ENCODE assay signal across 16 cellular contexts in the genomic region with DNA sequence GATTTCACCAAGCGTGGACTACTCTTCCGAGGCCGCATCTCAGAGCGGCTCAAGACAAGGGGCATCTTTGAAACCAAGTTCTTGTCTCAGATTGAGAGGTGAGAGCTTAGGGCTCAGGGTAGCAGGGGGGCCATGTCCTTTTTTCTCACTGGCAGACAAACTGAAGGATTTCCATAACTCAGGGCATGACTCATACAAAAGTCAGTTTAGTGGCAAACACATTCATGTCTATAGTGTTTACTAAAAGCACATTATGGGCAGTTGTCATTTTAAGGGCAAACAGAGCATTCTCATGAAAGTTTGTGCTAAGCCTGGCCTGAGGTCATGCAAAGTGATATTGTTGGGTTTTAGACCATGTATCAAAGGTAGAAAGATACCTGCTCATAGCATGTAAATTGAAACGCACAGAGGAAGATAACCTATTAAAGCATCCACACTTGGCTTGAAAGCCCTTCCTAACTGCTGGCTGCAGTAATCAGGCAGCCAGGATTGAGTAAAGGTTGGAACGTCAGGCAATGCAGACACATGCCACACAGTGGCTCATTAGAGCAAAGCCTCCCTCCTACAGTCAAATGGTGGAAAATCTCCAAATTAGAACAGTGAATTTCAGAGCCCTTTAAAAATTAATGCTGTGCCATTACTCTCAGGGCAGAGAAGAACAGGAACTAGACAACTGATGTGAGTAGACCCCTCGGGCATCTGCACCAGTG. TPM values are rescaled to one million over a fixed set of nuclear protein-coding genes. Genes with fewer than 3 reads are reported as not detected.
DNase-seq lines count a peak whose midpoint lies in the region; ATAC-seq and TF ChIP-seq lines count a peak whose summit lies in the region.
"Had no signal": no experiment of that assay in that cellular context is flagged by ENCODE, and none has a peak within 500 bp of the region (broad histone marks: within the 10 kb centered on the region; RNA-seq: fewer than 3 reads in every experiment).

No MANE protein-coding gene starts in this region.

- ATAC-seq in foreskin keratinocyte = peak; percentile 79
- ATAC-seq in mucosa of descending colon = no peak
- ATAC-seq: activated T-cell treated with anti-CD3 and anti-CD28 coated beads, Interleukin-2, amount 50 U/mL, for 72 hours; HCT116; Right ventricle myocardium inferior had no signal

- H3K36me3 Mint-ChIP-seq in HFFc6 (ENCODE audit: low read depth) = peaks cover 76% of the 10 kb centered on the region

- H3K9me3 ChIP-seq in mucosa of descending colon = no peaks in the 10 kb centered on the region
- H3K9me3 ChIP-seq in esophagus muscularis mucosa = no peaks in the 10 kb centered on the region
- H3K9me3 ChIP-seq: BLaER1 had no signal

- H3K27ac ChIP-seq in ACC112 (ENCODE audit: low read depth, low read length) (peak overlapping the region; percentile 94), foreskin keratinocyte (peak overlapping the region; percentile 62), esophagus muscularis mucosa (replicated peaks in 1 of 4) (no peak overlapping the region)
- H3K27ac ChIP-seq: BLaER1, neutrophil had no signal

- H3K27me3 ChIP-seq in ACC112 (ENCODE audit: insufficient read depth, low read length) (no peaks in the 10 kb centered on the region), foreskin keratinocyte (no peaks in the 10 kb centered on the region), esophagus muscularis mucosa (no peaks in the 10 kb centered on the region)
- H3K27me3 ChIP-seq: BLaER1, neutrophil had no signal

- peak; percentile 72 for DNase-seq in HFFc6
- peak; percentile 56 for DNase-seq in amniotic epithelial cell (ENCODE audit: low read depth)
- DNase-seq in foreskin keratinocyte = peak; percentile 26 to 90
- no peak for DNase-seq in mucosa of descending colon
- DNase-seq in cerebellar nuclear complex (lab: John Stamatoyannopoulos, UW) = no peak
- DNase-seq in anterior cingulate cortex (lab: John Stamatoyannopoulos, UW) = no peak
- no peak for DNase-seq in esophagus muscularis mucosa (ENCODE audit: extremely low spot score)
- DNase-seq: activated T-cell treated with anti-CD3 and anti-CD28 coated beads, Interleukin-2, amount 50 U/mL, for 72 hours; DMS53; NCI-H2081 had no signal

- peak; percentile 46 for TF ChIP-seq CTCF in HFFc6 (IDR thresholded peaks at IDR 0.05)
- TF ChIP-seq CTCF in foreskin keratinocyte (conservative IDR thresholded peaks at IDR 0.05) = peak; percentile 30
- TF ChIP-seq CTCF in mucosa of descending colon (IDR thresholded peaks at IDR 0.05) = no peak
- TF ChIP-seq CTCF in esophagus muscularis mucosa (IDR thresholded peaks at IDR 0.05) = no peak

- H3K79me2 ChIP-seq in ACC112 (ENCODE audit: control insufficient read depth, insufficient read depth, low read length, unreplicated experiment) = no peaks in the 10 kb centered on the region

- no peak for TF ChIP-seq EP300 in esophagus muscularis mucosa (IDR thresholded peaks at IDR 0.05)

- no peak for TF ChIP-seq POLR2A in esophagus muscularis mucosa (IDR thresholded peaks at IDR 0.05; ENCODE audit: low read depth)

- peaks cover 7% of the 10 kb centered on the region for H3K27me3 Mint-ChIP-seq in HFFc6 (ENCODE audit: insufficient read depth)

- peak overlapping the region; percentile 64 for H3K4me3 Mint-ChIP-seq in HFFc6
- H3K4me3 Mint-ChIP-seq: activated T-cell treated with anti-CD3 and anti-CD28 coated beads, Interleukin-2, amount 50 U/mL, for 72 hours had no signal

- intact Hi-C loops in mucosa of descending colon (cut with DNase I, micrococcal nuclease) (no loop called here), esophagus muscularis mucosa (cut with DNase I) (no loop called here)

- H3K4me1 Mint-ChIP-seq in HFFc6 (ENCODE audit: low read depth) = peaks cover 83% of the 10 kb centered on the region

- H3K4me1 ChIP-seq in ACC112 (ENCODE audit: control insufficient read depth, insufficient read depth, low read length, unreplicated experiment) = peaks cover 40% of the 10 kb centered on the region
- H3K4me1 ChIP-seq in foreskin keratinocyte = peaks cover 23% of the 10 kb centered on the region
- no peaks in the 10 kb centered on the region for H3K4me1 ChIP-seq in mucosa of descending colon (ENCODE audit: low read depth)
- H3K4me1 ChIP-seq in esophagus muscularis mucosa = no peaks in the 10 kb centered on the region

- no peak overlapping the region for H2AFZ ChIP-seq in ACC112 (ENCODE audit: low read length, unreplicated experiment)

- WGBS in esophagus muscularis mucosa = 90% methylated on average over 7 of the region's 7 CpGs

- H3K9me3 Mint-ChIP-seq in HFFc6 = peaks cover 3% of the 10 kb centered on the region; the same call in 1 of the 2 replicates
- H3K9me3 Mint-ChIP-seq: activated T-cell treated with anti-CD3 and anti-CD28 coated beads, Interleukin-2, amount 50 U/mL, for 72 hours had no signal

- H3K36me3 ChIP-seq in ACC112 (ENCODE audit: insufficient read depth, low read length) = peaks cover 51% of the 10 kb centered on the region
- H3K36me3 ChIP-seq in mucosa of descending colon (ENCODE audit: low read depth) = peaks cover 10% of the 10 kb centered on the region
- H3K36me3 ChIP-seq in esophagus muscularis mucosa = peaks cover 7 to 79% (median 30%) of the 10 kb centered on the region in 4 donors

- H3K4me3 ChIP-seq in ACC112 (ENCODE audit: low read depth, low read length) = peak overlapping the region; percentile 12; the same call in 1 of the 2 replicates
- no peak overlapping the region for H3K4me3 ChIP-seq in mucosa of descending colon
- H3K4me3 ChIP-seq in esophagus muscularis mucosa = no peak overlapping the region
- H3K4me3 ChIP-seq: BLaER1, skin epidermis had no signal

- peak overlapping the region; percentile 97 for H3K27ac Mint-ChIP-seq in HFFc6
- H3K27ac Mint-ChIP-seq: activated T-cell treated with anti-CD3 and anti-CD28 coated beads, Interleukin-2, amount 50 U/mL, for 72 hours had no signal

RNA-seq across cellular contexts. Expression of a gene that starts 54.2 kb away (rescaled TPM):
- total RNA-seq in HFFc6 (2021; fragmentation: NEBNext Ultra II Directional; extraction: Animal tissue kit (Norgen Biotek cat#: 25700)) = 10 to 100 TPM; 26.2 to 51.3 (median 28.4) TPM
- total RNA-seq in foreskin keratinocyte = 16.1 and 24.9 TPM in 2 replicates
- polyA plus RNA-seq in foreskin keratinocyte = 4.5 and 7.7 TPM in 2 replicates
- 100 to 1,000 TPM; 181 to 317 (median 281) TPM for total RNA-seq in mucosa of descending colon
- total RNA-seq in esophagus muscularis mucosa = 1 to 10 TPM in 3 of 4 donors, under 1 TPM in 1; 0.97 to 5.3 (median 3.0) TPM

Comparison
In these comparisons a context has a peak if more than half of its experiments do, and no peak if none do; other contexts are left out.
1. H3K27ac ChIP-seq: peak in ACC112 (single experiment) and foreskin keratinocyte (single experiment); none in esophagus muscularis mucosa (0 of 4).
2. DNase-seq: peak in HFFc6 (single experiment), amniotic epithelial cell (single experiment) and foreskin keratinocyte (2 of 2); none in mucosa of descending colon (0 of 3), cerebellar nuclear complex (0 of 2), anterior cingulate cortex (0 of 58) and esophagus muscularis mucosa (single experiment).
3. CTCF ChIP-seq: peak in HFFc6 (single experiment) and foreskin keratinocyte (single experiment); none in mucosa of descending colon (single experiment) and esophagus muscularis mucosa (0 of 3).